8 cellular contexts compared by ENCODE assay signal in genomic region chr2:216108967-216109921, GRCh38. TPM values are rescaled to one million over a fixed set of nuclear protein-coding genes. Genes with fewer than 3 reads are reported as not detected.
A peak's percentile ranks its signal among the peaks of the same experiment; 100 is the strongest.
DNase-seq lines count a peak whose midpoint lies in the region; ATAC-seq and TF ChIP-seq lines count a peak whose summit lies in the region.

TSS of gene XRCC5 (plus strand) at chr2:216109348. CDS start at chr2:216109437, 89 bp downstream.

- H3K79me2 ChIP-seq in OCI-LY1 (ENCODE audit: insufficient read depth, low read length) = peaks cover 28% of the 10 kb centered on the region
- peaks cover 30% of the 10 kb centered on the region for H3K79me2 ChIP-seq in mesendoderm (ENCODE audit: control insufficient read depth, insufficient read depth, low read length)

- 0 to 1% methylated on average over 25 to 57 of the region's 57 CpGs for WGBS in endodermal cell (ENCODE audit: insufficient coverage in 1 of 2, insufficient read length in 1 of 2), 2 experiments
- no CpG with 5 or more reads among the region's 57 CpGs for WGBS in mesendoderm (ENCODE audit: extremely low coverage, insufficient coverage, low lambda C conversion rate)

- peak within 1 kb of the TSS; percentile 58 for H4K8ac ChIP-seq in mesendoderm (ENCODE audit: low read depth, low read length)

- H3K36me3 Mint-ChIP-seq in endodermal cell (ENCODE audit: low read depth) = peaks cover 36% of the 10 kb centered on the region

- H3K9me2 ChIP-seq in OCI-LY1 (ENCODE audit: low read depth, low read length) = no peaks in the 10 kb centered on the region

- 0 out of 2 replicates have a peak, but pooled peaks cover 7% of the 10 kb centered on the region for H3F3A ChIP-seq in OCI-LY1 (ENCODE audit: insufficient read depth, low read length)

- H3K36me3 ChIP-seq in OCI-LY1 (ENCODE audit: insufficient read depth, low read length) = peaks cover 40% of the 10 kb centered on the region
- peaks cover 39% of the 10 kb centered on the region for H3K36me3 ChIP-seq in endodermal cell (ENCODE audit: control insufficient read depth, insufficient read depth, low read length)
- H3K36me3 ChIP-seq in mesendoderm (ENCODE audit: control insufficient read depth, insufficient read depth, low read length) = no peaks in the 10 kb centered on the region

- peak within 1 kb of the TSS; percentile 86 for H3K4ac ChIP-seq in mesendoderm (ENCODE audit: low read depth, low read length)

- H3K27me3 ChIP-seq in OCI-LY1 (ENCODE audit: insufficient read depth, low read length) (no peaks in the 10 kb centered on the region), endodermal cell (ENCODE audit: control insufficient read depth, insufficient read depth, low read length, poor library complexity, severe bottlenecking) (no peaks in the 10 kb centered on the region), mesendoderm (ENCODE audit: insufficient read depth, low read length, poor library complexity) (no peaks in the 10 kb centered on the region)

- H4K20me1 ChIP-seq in OCI-LY1 (ENCODE audit: insufficient read depth, low read length) = no peaks in the 10 kb centered on the region

- peaks cover 44% of the 10 kb centered on the region for H3K4me1 Mint-ChIP-seq in endodermal cell

- H3K9me3 Mint-ChIP-seq in endodermal cell = no peaks in the 10 kb centered on the region

- H3K4me3 Mint-ChIP-seq in endodermal cell = peak within 1 kb of the TSS; percentile 99

- ATAC-seq in GM21515 (IDR thresholded peaks at IDR 0.05; ENCODE audit: unreplicated experiment) = peak; percentile 48

- H4K5ac ChIP-seq in mesendoderm (ENCODE audit: low read length) = peak within 1 kb of the TSS; percentile 92

- no peak within 1 kb of the TSS for H2BK15ac ChIP-seq in mesendoderm (replicated peaks; ENCODE audit: low read depth)

- no peak within 1 kb of the TSS for H2AK5ac ChIP-seq in mesendoderm (ENCODE audit: low read length)

- TF ChIP-seq CTCF in OCI-LY1 (IDR thresholded peaks at IDR 0.05; ENCODE audit: low read length) = no peak
- TF ChIP-seq CTCF in endodermal cell (conservative IDR thresholded peaks at IDR 0.05) = no peak

- peak within 1 kb of the TSS; percentile 98 for H3K9ac ChIP-seq in OCI-LY1 (ENCODE audit: low read length)
- peak within 1 kb of the TSS; percentile 79 for H3K9ac ChIP-seq in endodermal cell (ENCODE audit: extremely low read depth, low read length, poor library complexity, severe bottlenecking)
- H3K9ac ChIP-seq in mesendoderm (ENCODE audit: low read length) = peak within 1 kb of the TSS; percentile 98

- no peak within 1 kb of the TSS for H2AFZ ChIP-seq in OCI-LY1 (ENCODE audit: low read length)

- H2BK5ac ChIP-seq in mesendoderm (ENCODE audit: low read length) = peak within 1 kb of the TSS; percentile 61

- H3K27ac ChIP-seq in OCI-LY1 (ENCODE audit: low read depth, low read length, poor library complexity, severe bottlenecking) (peak within 1 kb of the TSS; percentile 67), endodermal cell (ENCODE audit: low read depth, low read length) (peak within 1 kb of the TSS; percentile 78), mesendoderm (ENCODE audit: low read depth, low read length) (peak within 1 kb of the TSS; percentile 75)

- DNase-seq in Caki2 (ENCODE audit: low read depth) (peak; percentile 94), HuH-7 (ENCODE audit: low spot score) (peak; percentile 81), endodermal cell (peak; percentile 99), mesendoderm (peak; percentile 98)
- DNase-seq in activated CD8-positive, alpha-beta memory T cell treated with anti-CD3 and anti-CD28 coated beads, Interleukin-2, amount 50 U/mL, for 24 hours (ENCODE audit: extremely low read depth) = peak; percentile 95
- DNase-seq in stimulated activated CD8-positive, alpha-beta memory T cell treated with anti-CD3 and anti-CD28 coated beads, Interleukin-12 subunit alpha, Interleukin-12 subunit beta, amount 100 ng/mL, for 4 hours (ENCODE audit: low read depth) = peak; percentile 97

- in situ Hi-C loops in Caki2 (cut with HindIII; ENCODE audit: low pct_unique_long_range_greater_than_20kb, low sequenced_read_pairs) = no loop called here

- H3K56ac ChIP-seq in mesendoderm (ENCODE audit: low read length) = peak within 1 kb of the TSS; percentile 99

- H3K27me3 Mint-ChIP-seq in endodermal cell (ENCODE audit: insufficient read depth) = no peaks in the 10 kb centered on the region

- H3K4me1 ChIP-seq in OCI-LY1 (ENCODE audit: insufficient read depth, low read length, severe bottlenecking) (peaks cover 41% of the 10 kb centered on the region), endodermal cell (ENCODE audit: control insufficient read depth, insufficient read depth, low read length) (peaks cover 9% of the 10 kb centered on the region), mesendoderm (ENCODE audit: control insufficient read depth, low read depth, low read length) (peaks cover 5% of the 10 kb centered on the region)

- no peak within 1 kb of the TSS for H2BK120ac ChIP-seq in mesendoderm (ENCODE audit: low read depth, low read length)

- H3K79me1 ChIP-seq in mesendoderm (ENCODE audit: low read length) = peaks cover 3% of the 10 kb centered on the region

- no peaks in the 10 kb centered on the region for H3K9me3 ChIP-seq in OCI-LY1 (ENCODE audit: low read length)
- no peaks in the 10 kb centered on the region for H3K9me3 ChIP-seq in endodermal cell (ENCODE audit: control insufficient read depth, low read length)

- peak within 1 kb of the TSS; percentile 87 for H3K4me2 ChIP-seq in OCI-LY1 (ENCODE audit: low read length)
- peak within 1 kb of the TSS; percentile 81 for H3K4me2 ChIP-seq in mesendoderm (ENCODE audit: low read length)

- peak within 1 kb of the TSS; percentile 99 for H3K27ac Mint-ChIP-seq in endodermal cell

- H3K18ac ChIP-seq in mesendoderm (ENCODE audit: low read length) = peak within 1 kb of the TSS; percentile 75

- H3K4me3 ChIP-seq in OCI-LY1 (ENCODE audit: low read depth, low read length, poor library complexity, severe bottlenecking) (peak within 1 kb of the TSS; percentile 91), endodermal cell (ENCODE audit: low read length) (peak within 1 kb of the TSS; percentile 89), mesendoderm (ENCODE audit: low read length) (peak within 1 kb of the TSS; percentile 70)

- no peak within 1 kb of the TSS for H3K23ac ChIP-seq in mesendoderm (ENCODE audit: low read length)

RNA-seq across cellular contexts. Expression of gene XRCC5, which starts in this region (rescaled TPM):
- total RNA-seq in Caki2 (2014; rRNA removed; shearing (Covaris generic); ENCODE audit: low replicate concordance) = 219 and 224 TPM in 2 replicates
- total RNA-seq in endodermal cell = 100 to 1,000 TPM; 492 to 493 TPM
- 367 TPM for polyA plus RNA-seq in endodermal cell (2013, experiment 1 of 2)
- 349 TPM for polyA plus RNA-seq in endodermal cell (2013, experiment 2 of 2)
- polyA plus RNA-seq in mesendoderm (2013, experiment 1 of 2) = 402 TPM
- polyA plus RNA-seq in mesendoderm (2013, experiment 2 of 2) = 401 TPM

Comparison
In these comparisons a context has a peak if more than half of its experiments do, and no peak if none do; other contexts are left out.
1. Peak in every context shown above with its lines: DNase-seq, ATAC-seq, H3K4me3 ChIP-seq and H3K27ac ChIP-seq.